ENCODE assay signal across 8 cellular contexts in genomic region chr2:68252407-68253210, GRCh38. TPM values are rescaled to one million over a fixed set of nuclear protein-coding genes. Genes with fewer than 3 reads are reported as not detected.
DNase-seq lines count a peak whose midpoint lies in the region; ATAC-seq and TF ChIP-seq lines count a peak whose summit lies in the region.

TSS of gene PPP3R1 (minus strand) at chr2:68252532. CDS start at chr2:68252127, 405 bp downstream.

- H3K27ac ChIP-seq in ACC112 (ENCODE audit: low read depth, low read length) (peak within 1 kb of the TSS; percentile 87), WERI-Rb-1 (peak within 1 kb of the TSS; percentile 98), breast epithelium (peak within 1 kb of the TSS; percentile 94 to 99), skeletal muscle tissue (ENCODE audit: low read depth, low read length) (peak within 1 kb of the TSS; percentile 92)

- H3K4me3 ChIP-seq in ACC112 (ENCODE audit: low read depth, low read length) (peak within 1 kb of the TSS; percentile 91), WERI-Rb-1 (ENCODE audit: low read depth, low read length) (peak within 1 kb of the TSS; percentile 97), breast epithelium (peak within 1 kb of the TSS; percentile 84 to 94 (median 85)), iPS-18c (ENCODE audit: insufficient read depth, low read depth, low read length) (peak within 1 kb of the TSS; percentile 91), skeletal muscle tissue (ENCODE audit: low read length in 3 of 3) (peak within 1 kb of the TSS; percentile 92 to 96 (median 95))

- no peaks in the 10 kb centered on the region for H3K9me3 ChIP-seq in WERI-Rb-1 (ENCODE audit: severe bottlenecking)
- no peaks in the 10 kb centered on the region for H3K9me3 ChIP-seq in breast epithelium
- no peaks in the 10 kb centered on the region for H3K9me3 ChIP-seq in iPS-18c (ENCODE audit: control insufficient read depth, insufficient read depth, low read length)
- H3K9me3 ChIP-seq in skeletal muscle tissue (ENCODE audit: control insufficient read depth in 3 of 3, low read length in 3 of 3): no peaks in the 10 kb centered on the region

- peaks cover 66% of the 10 kb centered on the region for H3K79me2 ChIP-seq in ACC112 (ENCODE audit: control insufficient read depth, insufficient read depth, low read length, unreplicated experiment)

- peak within 1 kb of the TSS; percentile 90 to 93 (median 92) for H3K9ac ChIP-seq in skeletal muscle tissue (ENCODE audit: low read depth in 1 of 3, low read length in 3 of 3)

- H3K4me1 ChIP-seq in ACC112 (ENCODE audit: control insufficient read depth, insufficient read depth, low read length, unreplicated experiment) (peaks cover 49% of the 10 kb centered on the region), breast epithelium (peaks cover 0 to 18% of the 10 kb centered on the region in 2 donors), skeletal muscle tissue (ENCODE audit: control insufficient read depth in 3 of 3, insufficient read depth in 3 of 3, low read length in 3 of 3) (peaks cover 18 to 35% (median 27%) of the 10 kb centered on the region in 3 donors)

- peak; percentile 64 for ATAC-seq in GM18870 (IDR thresholded peaks at IDR 0.05; ENCODE audit: unreplicated experiment)
- peak; percentile 77 for ATAC-seq in HG03108 (IDR thresholded peaks at IDR 0.05; ENCODE audit: unreplicated experiment)

- peak within 1 kb of the TSS; percentile 66 for H2AFZ ChIP-seq in ACC112 (ENCODE audit: low read length, unreplicated experiment)

- intact Hi-C loops in breast epithelium (cut with DNase I; ENCODE audit: low total_unique reads): no loop called here

- TF ChIP-seq CTCF in WERI-Rb-1 (IDR thresholded peaks at IDR 0.05; ENCODE audit: low read depth, low read length) (no peak), breast epithelium (IDR thresholded peaks at IDR 0.05) (no peak)

- DNase-seq in NCI-H2196 treated with DMSO at 0.1 percent for 48 hours (lab: John Stamatoyannopoulos, UW; ENCODE audit: unreplicated experiment) (peak; percentile 50), WERI-Rb-1 (peak; percentile 98), breast epithelium (ENCODE audit: low spot score in 2 of 2) (peak; percentile 93 to 94)

- no peaks in the 10 kb centered on the region for H3K27me3 ChIP-seq in ACC112 (ENCODE audit: insufficient read depth, low read length)
- no peaks in the 10 kb centered on the region for H3K27me3 ChIP-seq in WERI-Rb-1 (ENCODE audit: insufficient read depth, low read depth, severe bottlenecking)
- H3K27me3 ChIP-seq in breast epithelium: no peaks in the 10 kb centered on the region
- no peaks in the 10 kb centered on the region for H3K27me3 ChIP-seq in skeletal muscle tissue (ENCODE audit: control insufficient read depth in 3 of 3, insufficient read depth in 3 of 3, low read length in 3 of 3)

- TF ChIP-seq POLR2A in breast epithelium (IDR thresholded peaks at IDR 0.05): peak; percentile 77

- peaks cover 3% of the 10 kb centered on the region; the same call in 1 of the 2 replicates for H3K36me3 ChIP-seq in ACC112 (ENCODE audit: insufficient read depth, low read length)
- peaks cover 26% of the 10 kb centered on the region for H3K36me3 ChIP-seq in WERI-Rb-1
- H3K36me3 ChIP-seq in breast epithelium: no peaks in the 10 kb centered on the region
- H3K36me3 ChIP-seq in skeletal muscle tissue (ENCODE audit: control insufficient read depth in 3 of 3, insufficient read depth in 3 of 3, low read length in 3 of 3): no peaks in the 10 kb centered on the region

RNA-seq across cellular contexts. Expression of gene PPP3R1, which starts in this region (rescaled TPM):
- total RNA-seq in breast epithelium (10 to 100 TPM; 32.8 to 54.4 (median 34.1) TPM), skeletal muscle tissue (39.1 TPM)

Comparison
In these comparisons a context has a peak if more than half of its experiments do, and no peak if none do; other contexts are left out.
1. Peak in every context shown above with its lines: DNase-seq, ATAC-seq, H3K4me3 ChIP-seq and H3K27ac ChIP-seq.